Comparison of ENCODE assay signal across 4 cellular contexts in the genomic region with DNA sequence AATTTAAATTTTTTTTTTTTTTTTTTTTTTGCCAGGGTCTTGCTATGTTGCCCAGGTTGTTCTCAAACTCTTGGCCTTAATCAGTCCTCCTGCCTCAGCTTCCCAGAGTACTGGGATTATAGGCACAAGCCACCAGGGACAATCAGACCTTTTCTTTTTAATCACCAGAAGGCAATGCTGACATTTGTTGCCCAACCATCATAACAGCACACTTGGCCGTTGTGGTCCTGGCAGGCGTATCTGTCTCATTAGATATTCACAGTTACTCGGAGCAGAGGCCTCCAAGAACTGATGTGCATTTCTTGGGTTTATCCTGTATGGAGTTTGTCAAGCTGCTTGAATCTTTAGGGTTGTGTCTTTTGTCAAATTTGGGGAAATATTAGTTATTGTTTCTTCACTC.
"Had no signal": no experiment of that assay in that cellular context is flagged by ENCODE, and none has a peak within 500 bp of the region (broad histone marks: within the 10 kb centered on the region; RNA-seq: fewer than 3 reads in every experiment).

No MANE protein-coding gene starts in this region.

- DNase-seq: IMR-90 had no signal

- H3K4me3 ChIP-seq: K562 had no signal

- ATAC-seq: HepG2, K562 had no signal

- H3K27ac ChIP-seq: HL-60 had no signal
